ENCODE assay signal across 2 cellular contexts in the genomic region with DNA sequence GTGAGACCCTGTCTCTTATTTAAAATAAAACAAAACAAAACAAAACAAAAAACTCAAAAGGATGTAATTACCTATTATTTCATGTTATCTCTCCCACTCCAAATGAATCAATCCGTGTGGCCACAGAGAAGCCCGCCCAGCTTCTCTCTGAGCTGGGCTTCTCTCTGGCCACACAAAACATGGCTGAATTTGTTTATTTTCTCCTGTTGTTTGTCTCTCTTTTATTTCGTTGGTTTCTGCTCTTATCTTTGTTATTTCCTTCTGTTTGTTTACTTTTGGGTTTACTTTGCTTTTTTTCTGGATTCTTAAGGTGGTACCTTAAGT.
TF ChIP-seq lines count a peak whose summit lies in the region.

No MANE protein-coding gene starts in this region.

TF ChIP-seq in SK-N-SH, 30 proteins besides CTCF, POLR2A, EP300 and RAD21:
- TF ChIP-seq, protein P1, sequence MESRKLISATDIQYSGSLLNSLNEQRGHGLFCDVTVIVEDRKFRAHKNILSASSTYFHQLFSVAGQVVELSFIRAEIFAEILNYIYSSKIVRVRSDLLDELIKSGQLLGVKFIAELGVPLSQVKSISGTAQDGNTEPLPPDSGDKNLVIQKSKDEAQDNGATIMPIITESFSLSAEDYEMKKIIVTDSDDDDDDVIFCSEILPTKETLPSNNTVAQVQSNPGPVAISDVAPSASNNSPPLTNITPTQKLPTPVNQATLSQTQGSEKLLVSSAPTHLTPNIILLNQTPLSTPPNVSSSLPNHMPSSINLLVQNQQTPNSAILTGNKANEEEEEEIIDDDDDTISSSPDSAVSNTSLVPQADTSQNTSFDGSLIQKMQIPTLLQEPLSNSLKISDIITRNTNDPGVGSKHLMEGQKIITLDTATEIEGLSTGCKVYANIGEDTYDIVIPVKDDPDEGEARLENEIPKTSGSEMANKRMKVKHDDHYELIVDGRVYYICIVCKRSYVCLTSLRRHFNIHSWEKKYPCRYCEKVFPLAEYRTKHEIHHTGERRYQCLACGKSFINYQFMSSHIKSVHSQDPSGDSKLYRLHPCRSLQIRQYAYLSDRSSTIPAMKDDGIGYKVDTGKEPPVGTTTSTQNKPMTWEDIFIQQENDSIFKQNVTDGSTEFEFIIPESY (IDR thresholded peaks at IDR 0.05; ENCODE audit: borderline replicate concordance, low read depth): no peak
- TF ChIP-seq GATA2 (CRISPR knock-in tag; IDR thresholded peaks at IDR 0.05) (no peak), NRF1 (IDR thresholded peaks at IDR 0.05; ENCODE audit: low read depth, low read length) (no peak), ELF1 (IDR thresholded peaks at IDR 0.05) (no peak), SMC3 (IDR thresholded peaks at IDR 0.05; ENCODE audit: low read depth, low read length) (no peak), YY1 (IDR thresholded peaks at IDR 0.05; ENCODE audit: low read depth) (no peak), RCOR1 (IDR thresholded peaks at IDR 0.05; ENCODE audit: low read length) (no peak), EZH2phosphoT487 (IDR thresholded peaks at IDR 0.05; ENCODE audit: borderline replicate concordance, low read depth) (no peak)
- TF ChIP-seq, protein P2, sequence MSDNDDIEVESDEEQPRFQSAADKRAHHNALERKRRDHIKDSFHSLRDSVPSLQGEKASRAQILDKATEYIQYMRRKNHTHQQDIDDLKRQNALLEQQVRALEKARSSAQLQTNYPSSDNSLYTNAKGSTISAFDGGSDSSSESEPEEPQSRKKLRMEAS (IDR thresholded peaks at IDR 0.05; ENCODE audit: low read depth): no peak
TF ChIP-seq in SK-N-SH: peak in this region for 0.

TF ChIP-seq in endothelial cell of umbilical vein, 7 proteins besides CTCF, POLR2A, EP300 and RAD21:
- no peak for TF ChIP-seq FOS (IDR thresholded peaks at IDR 0.05; ENCODE audit: borderline replicate concordance, insufficient read depth, low read length)
- TF ChIP-seq MYC (IDR thresholded peaks at IDR 0.05; ENCODE audit: low read depth, low read length): no peak
- TF ChIP-seq GATA2 (IDR thresholded peaks at IDR 0.05; ENCODE audit: insufficient read depth, insufficient read length, low read depth, low read length): no peak
- TF ChIP-seq JUN (IDR thresholded peaks at IDR 0.05; ENCODE audit: borderline replicate concordance, insufficient read depth, insufficient read length, low read depth): no peak
- TF ChIP-seq, protein P2 (IDR thresholded peaks at IDR 0.05; ENCODE audit: insufficient read depth, insufficient read length): no peak
- TF ChIP-seq EZH2 (IDR thresholded peaks at IDR 0.05; ENCODE audit: borderline replicate concordance, low read depth, low read length, severe bottlenecking): no peak
- no peak for TF ChIP-seq POLR2AphosphoS5 (IDR thresholded peaks at IDR 0.05; ENCODE audit: insufficient read depth, low read depth, low read length)
